In the genomic region with DNA sequence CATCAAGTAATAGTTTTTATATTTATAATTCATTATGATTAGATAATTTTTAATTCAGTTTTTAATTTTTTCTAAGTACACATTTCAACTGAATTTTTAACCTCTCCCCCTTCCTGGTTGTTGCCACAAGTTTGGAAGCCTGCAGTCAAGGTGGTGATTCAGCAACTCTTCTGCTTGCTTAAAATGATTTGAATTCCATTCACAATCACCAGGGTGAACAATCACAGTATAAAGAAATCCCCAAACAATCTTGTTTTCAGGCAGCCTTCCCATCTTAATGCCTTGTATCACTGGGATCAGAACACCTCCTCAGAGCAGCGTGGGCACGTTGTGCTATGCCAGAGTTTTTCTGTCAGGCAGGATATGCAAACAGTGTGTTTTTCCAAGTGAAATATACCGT, we compare ENCODE assay signal across 21 cellular contexts. TPM values are rescaled to one million over a fixed set of nuclear protein-coding genes. Genes with fewer than 3 reads are reported as not detected.
DNase-seq lines count a peak whose midpoint lies in the region; ATAC-seq and TF ChIP-seq lines count a peak whose summit lies in the region.
"Had no signal": no experiment of that assay in that cellular context is flagged by ENCODE, and none has a peak within 500 bp of the region (broad histone marks: within the 10 kb centered on the region; RNA-seq: fewer than 3 reads in every experiment).

No MANE protein-coding gene starts in this region.

- no peaks in the 10 kb centered on the region for H3K9me3 Mint-ChIP-seq in H9
- H3K9me3 Mint-ChIP-seq in activated T-cell treated with anti-CD3 and anti-CD28 coated beads, Interleukin-2, amount 50 U/mL, for 72 hours: no peaks in the 10 kb centered on the region
- H3K9me3 Mint-ChIP-seq: CD4-positive, alpha-beta T cell; memory B cell; nephron progenitor cell; stimulated activated naive CD8-positive, alpha-beta T cell treated with anti-CD3 and anti-CD28 coated beads, Interleukin-15, Interleukin-2, amounts not matched to agents 100 ng/mL and 50 ng/mL, for 24 hours had no signal

- H3K27ac ChIP-seq in ACC112 (ENCODE audit: low read depth, low read length) (0 out of 2 replicates have a peak overlapping the region, but pooled peaks have one; percentile 24), H9 (ENCODE audit: insufficient read length, low read depth, low read length) (no peak overlapping the region), foreskin keratinocyte (no peak overlapping the region)
- H3K27ac ChIP-seq: adrenal gland, colonic mucosa, SJCRH30 had no signal

- no peak overlapping the region for H2BK5ac ChIP-seq in H9 (ENCODE audit: insufficient read length, low read length)

- H3K4me3 ChIP-seq in ACC112 (ENCODE audit: low read depth, low read length) (no peak overlapping the region), astrocyte of the spinal cord (ENCODE audit: low read depth, low read length) (no peak overlapping the region)
- H3K4me3 ChIP-seq: adrenal gland, colonic mucosa, SJCRH30 had no signal

- no peak overlapping the region for H2BK12ac ChIP-seq in H9 (ENCODE audit: insufficient read length, low read depth, low read length)

- H3K18ac ChIP-seq in H9 (ENCODE audit: insufficient read length, low read depth, low read length): no peak overlapping the region

- no peaks in the 10 kb centered on the region for H3K27me3 Mint-ChIP-seq in H9 (ENCODE audit: low read depth)
- H3K27me3 Mint-ChIP-seq in activated T-cell treated with anti-CD3 and anti-CD28 coated beads, Interleukin-2, amount 50 U/mL, for 72 hours (ENCODE audit: low read depth): no peaks in the 10 kb centered on the region
- H3K27me3 Mint-ChIP-seq: IgD-negative memory B cell had no signal

- H3K36me3 ChIP-seq in ACC112 (ENCODE audit: insufficient read depth, low read length): no peaks in the 10 kb centered on the region
- H3K36me3 ChIP-seq: adrenal gland, colonic mucosa, SJCRH30 had no signal

- ATAC-seq in foreskin keratinocyte: peak; percentile 52
- ATAC-seq in activated T-cell treated with anti-CD3 and anti-CD28 coated beads, Interleukin-2, amount 50 U/mL, for 72 hours (replicated peaks in 1 of 2): no peak

- H3K27me3 ChIP-seq in ACC112 (ENCODE audit: insufficient read depth, low read length) (no peaks in the 10 kb centered on the region), H9 (ENCODE audit: insufficient read depth, low read length) (no peaks in the 10 kb centered on the region), foreskin keratinocyte (no peaks in the 10 kb centered on the region)
- H3K27me3 ChIP-seq: adrenal gland, colonic mucosa, SJCRH30 had no signal

- DNase-seq in H9 (no peak), astrocyte of the spinal cord (ENCODE audit: low read depth, low spot score) (peak; percentile 37), foreskin keratinocyte (peak; percentile 32 to 54), NK-92 (lab: John Stamatoyannopoulos, UW; ENCODE audit: unreplicated experiment) (no peak), NCI-H524 (lab: John Stamatoyannopoulos, UW) (no peak), NCI-H446 treated with DMSO at 0.1 percent for 48 hours (lab: John Stamatoyannopoulos, UW) (no peak)
- DNase-seq in activated T-cell treated with anti-CD3 and anti-CD28 coated beads, Interleukin-2, amount 50 U/mL, for 72 hours: no peak
- DNase-seq: 8988T; adrenal gland; CD4-positive, alpha-beta T cell; colonic mucosa; DMS79 treated with DMSO at 0.1 percent for 48 hours; head of caudate nucleus; MV-4-11; NCI-H2029; nephron progenitor cell; SJCRH30 had no signal

- no peak overlapping the region for H2BK15ac ChIP-seq in H9 (ENCODE audit: low read depth, low read length)

- no peak overlapping the region for H2AK5ac ChIP-seq in H9 (ENCODE audit: insufficient read length, low read length)

- no peak overlapping the region for H3K9ac ChIP-seq in H9 (ENCODE audit: extremely low read depth, insufficient read length, low read length)

- H3K4me2 ChIP-seq in H9 (ENCODE audit: insufficient read depth, insufficient read length, low read length): no peak overlapping the region

- H3K23me2 ChIP-seq in H9 (ENCODE audit: insufficient read length, low read depth, low read length, poor library complexity, severe bottlenecking): no peaks in the 10 kb centered on the region

- no peaks in the 10 kb centered on the region for H4K20me1 ChIP-seq in H9 (ENCODE audit: control insufficient read depth, insufficient read depth, insufficient read length)

- H3K56ac ChIP-seq in H9 (ENCODE audit: insufficient read length, low read depth, low read length): no peak overlapping the region

- peaks cover 4 to 11% of the 10 kb centered on the region in 2 experiments for H3K4me1 Mint-ChIP-seq in H9
- H3K4me1 Mint-ChIP-seq in activated T-cell treated with anti-CD3 and anti-CD28 coated beads, Interleukin-2, amount 50 U/mL, for 72 hours (ENCODE audit: low read depth): no peaks in the 10 kb centered on the region
- H3K4me1 Mint-ChIP-seq: IgD-negative memory B cell, memory B cell, nephron progenitor cell had no signal

- in situ Hi-C loops in astrocyte of the spinal cord (cut with HindIII; ENCODE audit: low sequenced_read_pairs): no loop called here

- no peak overlapping the region for H4K91ac ChIP-seq in H9 (ENCODE audit: insufficient read length, low read depth, low read length)

- H2BK120ac ChIP-seq in H9 (ENCODE audit: low read depth, low read length, poor library complexity, severe bottlenecking): no peak overlapping the region

- H4K5ac ChIP-seq in H9 (ENCODE audit: insufficient read length, low read depth, low read length): no peak overlapping the region

- H3K79me2 ChIP-seq in ACC112 (ENCODE audit: control insufficient read depth, insufficient read depth, low read length, unreplicated experiment) (no peaks in the 10 kb centered on the region), H9 (ENCODE audit: insufficient read depth, low read length) (no peaks in the 10 kb centered on the region)

- no peak overlapping the region for H3K4me3 Mint-ChIP-seq in H9
- no peak overlapping the region for H3K4me3 Mint-ChIP-seq in activated T-cell treated with anti-CD3 and anti-CD28 coated beads, Interleukin-2, amount 50 U/mL, for 72 hours
- H3K4me3 Mint-ChIP-seq: CD4-positive, alpha-beta T cell; IgD-negative memory B cell; memory B cell; nephron progenitor cell; stimulated activated naive CD8-positive, alpha-beta T cell treated with anti-CD3 and anti-CD28 coated beads, Interleukin-15, Interleukin-2, amounts not matched to agents 100 ng/mL and 50 ng/mL, for 24 hours had no signal

- no peaks in the 10 kb centered on the region for H3K9me3 ChIP-seq in H9 (ENCODE audit: control insufficient read depth, low read depth, low read length)
- H3K9me3 ChIP-seq: adrenal gland, colonic mucosa, SJCRH30 had no signal

- no peak overlapping the region for H3T11ph ChIP-seq in H9 (ENCODE audit: low read length)

- H3K27ac Mint-ChIP-seq in H9: peak overlapping the region; percentile 32 to 58 (median 54); a peak in 5 of 7 replicates
- no peak overlapping the region for H3K27ac Mint-ChIP-seq in activated T-cell treated with anti-CD3 and anti-CD28 coated beads, Interleukin-2, amount 50 U/mL, for 72 hours
- H3K27ac Mint-ChIP-seq: CD4-positive, alpha-beta T cell; IgD-negative memory B cell; memory B cell; nephron progenitor cell; stimulated activated naive CD8-positive, alpha-beta T cell treated with anti-CD3 and anti-CD28 coated beads, Interleukin-15, Interleukin-2, amounts not matched to agents 100 ng/mL and 50 ng/mL, for 24 hours had no signal

- H3K14ac ChIP-seq in H9 (ENCODE audit: insufficient read depth, low read length): no peak overlapping the region

- H2BK20ac ChIP-seq in H9 (ENCODE audit: low read depth, low read length, poor library complexity, severe bottlenecking): no peak overlapping the region

- TF ChIP-seq CTCF in H9 (conservative IDR thresholded peaks at IDR 0.05) (no peak), astrocyte of the spinal cord (IDR thresholded peaks at IDR 0.05; ENCODE audit: low read depth, low read length) (no peak), foreskin keratinocyte (conservative IDR thresholded peaks at IDR 0.05) (no peak)

- H3K23ac ChIP-seq in H9 (ENCODE audit: insufficient read length, low read depth, low read length): no peak overlapping the region

- H3K4me1 ChIP-seq in ACC112 (ENCODE audit: control insufficient read depth, insufficient read depth, low read length, unreplicated experiment) (peaks cover 9% of the 10 kb centered on the region), H9 (ENCODE audit: insufficient read depth, low read length) (no peaks in the 10 kb centered on the region), foreskin keratinocyte (peaks cover 2% of the 10 kb centered on the region)
- H3K4me1 ChIP-seq: adrenal gland, colonic mucosa, SJCRH30 had no signal

- WGBS in H9 (ENCODE audit: extremely low coverage, insufficient read length, low lambda C conversion rate): no CpG with 5 or more reads among the region's 3 CpGs

- no peaks in the 10 kb centered on the region for H3K79me1 ChIP-seq in H9 (ENCODE audit: insufficient read depth, low read depth, low read length, poor library complexity, severe bottlenecking)

- H3K4ac ChIP-seq in H9 (ENCODE audit: low read depth, low read length): no peak overlapping the region

- no peak overlapping the region for H4K8ac ChIP-seq in H9 (replicated peaks; ENCODE audit: insufficient read length, low read depth, low read length)

- no peaks in the 10 kb centered on the region; a peak in 1 of 7 replicates for H3K36me3 Mint-ChIP-seq in H9 (ENCODE audit: insufficient read depth in 1 of 3, low read depth in 3 of 3)
- no peaks in the 10 kb centered on the region for H3K36me3 Mint-ChIP-seq in activated T-cell treated with anti-CD3 and anti-CD28 coated beads, Interleukin-2, amount 50 U/mL, for 72 hours (ENCODE audit: insufficient read depth in 2 of 2)
- H3K36me3 Mint-ChIP-seq: IgD-negative memory B cell, memory B cell had no signal

- H2AFZ ChIP-seq in ACC112 (ENCODE audit: low read length, unreplicated experiment) (no peak overlapping the region), H9 (ENCODE audit: low read length) (no peak overlapping the region)

RNA-seq across cellular contexts. Expression of a gene that starts 46.6 kb away (rescaled TPM):
- total RNA-seq in H9 (2021) (30.6 and 34.6 TPM in 2 replicates), foreskin keratinocyte (21.1 TPM in 2 replicates)
- polyA plus RNA-seq in foreskin keratinocyte: 3.8 and 5.1 TPM in 2 replicates
- 10 to 100 TPM; 31.1 to 32.6 TPM for total RNA-seq in activated T-cell treated with anti-CD3 and anti-CD28 coated beads, Interleukin-2, amount 50 U/mL, for 72 hours

Comparison
In these comparisons a context has a peak if more than half of its experiments do, and no peak if none do; other contexts are left out.
1. DNase-seq: peak in astrocyte of the spinal cord (single experiment) and foreskin keratinocyte (2 of 2); none in H9 (single experiment), NK-92 (single experiment), activated T-cell treated with anti-CD3 and anti-CD28 coated beads, Interleukin-2, amount 50 U/mL, for 72 hours (0 of 2), NCI-H524 (0 of 2) and NCI-H446 treated with DMSO at 0.1 percent for 48 hours (single experiment).